ENCODE assay signal across 22 cellular contexts in genomic region chr18:12087483-12087960, GRCh38. TPM values are rescaled to one million over a fixed set of nuclear protein-coding genes. Genes with fewer than 3 reads are reported as not detected.
"Had no signal": no experiment of that assay in that cellular context is flagged by ENCODE, and none has a peak within 500 bp of the region (broad histone marks: within the 10 kb centered on the region; RNA-seq: fewer than 3 reads in every experiment).

No MANE protein-coding gene starts in this region.

- H3K4me1 Mint-ChIP-seq: activated CD4-positive, alpha-beta memory T cell treated with anti-CD3 and anti-CD28 coated beads, Interleukin-2, amount 10 ng/mL, durations not matched to agents 7 days and 5 days; activated naive CD4-positive, alpha-beta T cell treated with anti-CD3 and anti-CD28 coated beads, Interleukin-2, amount 50 U/mL, for 24 hours; central memory CD8-positive, alpha-beta T cell; immature natural killer cell; stimulated activated naive B cell treated with anti-CD40 and anti-IgM and Interleukin-4, amounts not matched to agents 10 μg/mL and 1 μg/mL and 100 μg/mL, for 72 hours; T-cell had no signal

- H3K27ac Mint-ChIP-seq: activated CD4-positive, alpha-beta memory T cell treated with anti-CD3 and anti-CD28 coated beads, Interleukin-2, amount 10 ng/mL, durations not matched to agents 7 days and 5 days; activated naive CD4-positive, alpha-beta T cell treated with anti-CD3 and anti-CD28 coated beads, Interleukin-2, amount 50 U/mL, for 24 hours; immature natural killer cell; stimulated activated naive B cell treated with anti-CD40 and anti-IgM and Interleukin-4, amounts not matched to agents 10 μg/mL and 1 μg/mL and 100 μg/mL, for 72 hours; T-cell had no signal

- H3K9me3 Mint-ChIP-seq: activated CD4-positive, alpha-beta memory T cell treated with anti-CD3 and anti-CD28 coated beads, Interleukin-2, amount 10 ng/mL, durations not matched to agents 7 days and 5 days; activated naive CD4-positive, alpha-beta T cell treated with anti-CD3 and anti-CD28 coated beads, Interleukin-2, amount 50 U/mL, for 24 hours; activated T-cell treated with anti-CD3 and anti-CD28 coated beads, Interleukin-2, amount 50 U/mL, for 4 hours; central memory CD8-positive, alpha-beta T cell; immature natural killer cell; T-cell had no signal

- H3K36me3 ChIP-seq: transverse colon had no signal

- DNase-seq: activated CD4-positive, alpha-beta memory T cell treated with anti-CD3 and anti-CD28 coated beads, Interleukin-2, amount 10 ng/mL, durations not matched to agents 7 days and 5 days; activated effector memory CD4-positive, alpha-beta T cell treated with Interleukin-2 at 50 U/mL for 16 hours; activated T-cell treated with anti-CD3 and anti-CD28 coated beads, Interleukin-2, amount 50 U/mL, for 4 hours; cortex of kidney; effector CD8-positive, alpha-beta T cell; foreskin melanocyte; immature natural killer cell; midbrain; stimulated activated CD4-positive, alpha-beta T cell treated with anti-CD3 and anti-CD28 coated beads, Interleukin-2, amount 100 ng/mL, for 48 hours; stimulated activated naive B cell treated with anti-CD40 and anti-IgM and Interleukin-4, amounts not matched to agents 10 μg/mL and 1 μg/mL and 100 μg/mL, for 72 hours; substantia nigra; T-cell; T1000; transverse colon had no signal

- H3K4me1 ChIP-seq: parathyroid adenoma had no signal

- H3K27ac ChIP-seq: parathyroid adenoma, SK-N-MC had no signal

- H3K27me3 Mint-ChIP-seq: activated naive CD4-positive, alpha-beta T cell treated with anti-CD3 and anti-CD28 coated beads, Interleukin-2, amount 50 U/mL, for 24 hours had no signal

- H3K9me3 ChIP-seq: transverse colon had no signal

- H3K4me3 Mint-ChIP-seq: activated CD4-positive, alpha-beta memory T cell treated with anti-CD3 and anti-CD28 coated beads, Interleukin-2, amount 10 ng/mL, durations not matched to agents 7 days and 5 days; activated naive CD4-positive, alpha-beta T cell treated with anti-CD3 and anti-CD28 coated beads, Interleukin-2, amount 50 U/mL, for 24 hours; activated T-cell treated with anti-CD3 and anti-CD28 coated beads, Interleukin-2, amount 50 U/mL, for 4 hours; central memory CD8-positive, alpha-beta T cell; immature natural killer cell; stimulated activated naive B cell treated with anti-CD40 and anti-IgM and Interleukin-4, amounts not matched to agents 10 μg/mL and 1 μg/mL and 100 μg/mL, for 72 hours; T-cell had no signal

- H3K4me3 ChIP-seq: lung, SK-N-MC, transverse colon had no signal

- H3K27me3 ChIP-seq: transverse colon had no signal

- H3K36me3 Mint-ChIP-seq: activated naive CD4-positive, alpha-beta T cell treated with anti-CD3 and anti-CD28 coated beads, Interleukin-2, amount 50 U/mL, for 24 hours; immature natural killer cell; stimulated activated naive B cell treated with anti-CD40 and anti-IgM and Interleukin-4, amounts not matched to agents 10 μg/mL and 1 μg/mL and 100 μg/mL, for 72 hours; T-cell had no signal

RNA-seq across cellular contexts. Expression of gene ANKRD62, which starts 6.1 kb away (rescaled TPM):
- total RNA-seq: activated CD4-positive, alpha-beta memory T cell treated with anti-CD3 and anti-CD28 coated beads, Interleukin-2, amount 10 ng/mL, durations not matched to agents 7 days and 5 days; activated T-cell treated with anti-CD3 and anti-CD28 coated beads, Interleukin-2, amount 50 U/mL, for 4 hours; endothelial cell of umbilical vein; fibroblast of lung; myocyte; T-cell had no signal
